ENCODE assay signal across 27 cellular contexts in the genomic region with DNA sequence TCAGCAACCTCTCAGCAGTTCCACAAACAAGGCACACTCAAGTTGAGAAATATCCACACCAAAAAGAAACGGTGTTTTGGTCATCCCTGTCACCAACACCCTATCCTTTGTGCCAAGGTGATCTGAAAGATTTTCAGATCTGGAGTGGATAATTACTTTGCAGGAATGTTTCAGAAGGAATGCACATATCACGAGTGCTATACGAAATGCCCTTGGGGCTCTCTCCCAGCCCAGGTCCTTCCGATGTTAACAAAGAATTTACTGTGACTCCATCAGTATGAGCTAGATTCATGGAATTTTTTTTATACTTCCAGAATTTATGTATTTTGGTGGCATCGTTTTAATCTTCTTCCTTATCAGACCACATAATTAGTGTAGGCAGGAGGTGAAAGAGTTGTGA.
"Had no signal": no experiment of that assay in that cellular context is flagged by ENCODE, and none has a peak within 500 bp of the region (broad histone marks: within the 10 kb centered on the region; RNA-seq: fewer than 3 reads in every experiment).

No MANE protein-coding gene starts in this region.

- H3K27me3 Mint-ChIP-seq: naive B cell; progenitor cell of endocrine pancreas; stimulated activated naive B cell treated with anti-CD40 and anti-IgM and Interleukin-4, amounts not matched to agents 10 μg/mL and 1 μg/mL and 100 μg/mL, for 72 hours had no signal

- H3K27ac Mint-ChIP-seq: naive B cell; natural killer cell; nephron progenitor cell; neural progenitor cell; progenitor cell of endocrine pancreas; stimulated activated naive B cell treated with anti-CD40 and anti-IgM and Interleukin-4, amounts not matched to agents 10 μg/mL and 1 μg/mL and 100 μg/mL, for 72 hours had no signal

- H3K27me3 ChIP-seq: neural progenitor cell, neutrophil, stomach, testis, thyroid gland, transverse colon, upper lobe of left lung, vagina had no signal

- H3K4me1 Mint-ChIP-seq: naive B cell; natural killer cell; stimulated activated naive B cell treated with anti-CD40 and anti-IgM and Interleukin-4, amounts not matched to agents 10 μg/mL and 1 μg/mL and 100 μg/mL, for 72 hours had no signal

- H3K4me3 ChIP-seq: left ventricle myocardium inferior, lung, neural progenitor cell, skin epidermis, stomach, testis, thyroid gland, transverse colon, upper lobe of left lung, vagina had no signal

- H3K27ac ChIP-seq: left ventricle myocardium inferior, neural progenitor cell, neutrophil, skin epidermis, stomach, testis, thyroid gland, transverse colon, upper lobe of left lung, vagina had no signal

- H3K9me3 Mint-ChIP-seq: nephron progenitor cell, neural progenitor cell had no signal

- H3K9ac ChIP-seq: neural progenitor cell had no signal

- H3K9me3 ChIP-seq: left ventricle myocardium inferior, neutrophil, stomach, testis, thyroid gland, transverse colon, upper lobe of left lung, vagina had no signal

- DNase-seq: hippocampal formation; kidney; left colon; left ventricle myocardium inferior; naive B cell; natural killer cell; nephron progenitor cell; occipital lobe; retina; right cardiac atrium; stimulated activated CD4-positive, alpha-beta T cell treated with anti-CD3 and anti-CD28 coated beads, Interleukin-12 subunit alpha, Interleukin-12 subunit beta, amount 100 ng/mL, for 4 hours; stimulated activated CD4-positive, alpha-beta T cell treated with anti-CD3 and anti-CD28 coated beads, Interleukin-15, amount 100 ng/mL, for 24 hours; stimulated activated CD4-positive, alpha-beta T cell treated with anti-CD3 and anti-CD28 coated beads, Interleukin-2, amount 100 ng/mL, for 24 hours; stimulated activated CD4-positive, alpha-beta T cell treated with anti-CD3 and anti-CD28 coated beads, Interleukin-4, amount 100 ng/mL, for 1 hour; stimulated activated naive B cell treated with anti-CD40 and anti-IgM and Interleukin-4, amounts not matched to agents 10 μg/mL and 1 μg/mL and 100 μg/mL, for 72 hours; stimulated activated naive CD8-positive, alpha-beta T cell treated with anti-CD3 and anti-CD28 coated beads, Interleukin-15, Interleukin-2, amounts not matched to agents 100 U/mL and 50 U/mL, for 24 hours; stomach; testis; thyroid gland; transverse colon; upper lobe of left lung had no signal

- H2AFZ ChIP-seq: neural progenitor cell had no signal

- H3K4me2 ChIP-seq: neural progenitor cell had no signal

- H3K4me3 Mint-ChIP-seq: naive B cell; natural killer cell; nephron progenitor cell; neural progenitor cell; stimulated activated naive B cell treated with anti-CD40 and anti-IgM and Interleukin-4, amounts not matched to agents 10 μg/mL and 1 μg/mL and 100 μg/mL, for 72 hours had no signal

- H3K4me1 ChIP-seq: left ventricle myocardium inferior, stomach, testis, thyroid gland, transverse colon, upper lobe of left lung, vagina had no signal

- H3K36me3 ChIP-seq: left ventricle myocardium inferior, neural progenitor cell, neutrophil, stomach, thyroid gland, transverse colon, upper lobe of left lung, vagina had no signal

- H3K36me3 Mint-ChIP-seq: naive B cell; natural killer cell; neural progenitor cell; stimulated activated naive B cell treated with anti-CD40 and anti-IgM and Interleukin-4, amounts not matched to agents 10 μg/mL and 1 μg/mL and 100 μg/mL, for 72 hours had no signal
